ENCODE assay signal across 10 cellular contexts in the genomic region with DNA sequence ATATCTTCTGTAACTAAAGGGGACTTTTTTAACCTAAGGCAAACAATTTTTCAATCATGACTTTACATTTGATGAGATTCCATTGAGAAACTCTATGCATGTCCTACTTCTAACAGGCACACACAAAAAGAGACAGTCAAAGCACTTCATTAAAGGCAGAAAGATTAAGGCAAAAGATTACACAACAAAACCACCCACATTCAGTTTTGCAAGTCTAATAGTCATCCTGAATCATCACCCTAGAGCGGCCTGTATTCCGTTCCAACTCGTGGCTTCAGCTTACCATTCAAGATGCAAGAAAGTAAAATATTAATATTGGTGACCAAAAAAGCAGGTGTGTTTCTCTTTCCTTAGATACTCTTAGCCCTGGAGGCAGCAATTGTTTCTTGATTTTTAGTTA.
DNase-seq lines count a peak whose midpoint lies in the region; ATAC-seq and TF ChIP-seq lines count a peak whose summit lies in the region.
"Had no signal": no experiment of that assay in that cellular context is flagged by ENCODE, and none has a peak within 500 bp of the region (broad histone marks: within the 10 kb centered on the region; RNA-seq: fewer than 3 reads in every experiment).

No MANE protein-coding gene starts in this region.

- intact Hi-C loops in upper lobe of right lung (cut with DNase I): no loop called here
- intact Hi-C loops in sigmoid colon (cut with DNase I): no loop called here

- H3K27ac ChIP-seq in upper lobe of right lung (no peak overlapping the region), sigmoid colon (no peak overlapping the region)

- H3K27me3 ChIP-seq in upper lobe of right lung (no peaks in the 10 kb centered on the region), sigmoid colon (no peaks in the 10 kb centered on the region)

- no peak for TF ChIP-seq EP300 in sigmoid colon (IDR thresholded peaks at IDR 0.05)

- H3K36me3 ChIP-seq in upper lobe of right lung (no peaks in the 10 kb centered on the region), sigmoid colon (no peaks in the 10 kb centered on the region)

- WGBS in sigmoid colon, 2 donors: 86% methylated on average over 3 of the region's 3 CpGs

- no peaks in the 10 kb centered on the region for H3K9me3 ChIP-seq in upper lobe of right lung
- peaks cover 0 to 1% (median 0%) of the 10 kb centered on the region in 4 donors for H3K9me3 ChIP-seq in sigmoid colon

- DNase-seq in stimulated activated CD4-positive, alpha-beta T cell treated with anti-CD3 and anti-CD28 coated beads, Interleukin-1b, Interleukin-23, amount 100 ng/mL, for 48 hours: peak; percentile 6
- no peak for DNase-seq in stimulated activated CD4-positive, alpha-beta T cell treated with anti-CD3 and anti-CD28 coated beads, Interleukin-2, amount 100 ng/mL, for 24 hours
- DNase-seq in RPMI7951 (ENCODE audit: low read depth): peak; percentile 95
- peak; percentile 96 for DNase-seq in fibroblast of mammary gland (ENCODE audit: low read depth)
- DNase-seq in upper lobe of right lung: no peak
- no peak for DNase-seq in GM20000 (ENCODE audit: low spot score)
- no peak for DNase-seq in G401 (ENCODE audit: low spot score)
- DNase-seq in sigmoid colon: no peak
- DNase-seq: activated naive CD4-positive, alpha-beta T cell treated with anti-CD3 and anti-CD28 coated beads, Interleukin-2, amount 10 ng/mL, durations not matched to agents 7 days and 5 days; NCI-H345 had no signal

- peak; percentile 62 for ATAC-seq in upper lobe of right lung

- H3K4me1 ChIP-seq in upper lobe of right lung (no peaks in the 10 kb centered on the region), sigmoid colon (no peaks in the 10 kb centered on the region)

- TF ChIP-seq CTCF in fibroblast of mammary gland (conservative IDR thresholded peaks at IDR 0.05; ENCODE audit: control insufficient read depth, insufficient read depth, low read depth, low read length) (no peak), upper lobe of right lung (IDR thresholded peaks at IDR 0.05) (no peak), GM20000 (IDR thresholded peaks at IDR 0.05; ENCODE audit: extremely low read depth, missing control alignments) (no peak), sigmoid colon (IDR thresholded peaks at IDR 0.05) (no peak)

- in situ Hi-C loops in G401 (cut with HindIII; ENCODE audit: low sequenced_read_pairs): loop anchor here (5.0 kb wide), 1 partner anchor 32 kb away; no protein-coding TSS in a partner anchor

- H3K4me3 ChIP-seq in fibroblast of mammary gland (ENCODE audit: control insufficient read depth, low read depth, low read length) (no peak overlapping the region), upper lobe of right lung (no peak overlapping the region), sigmoid colon (no peak overlapping the region)

- no peak for TF ChIP-seq POLR2A in sigmoid colon (IDR thresholded peaks at IDR 0.05)

Comparison
In these comparisons a context has a peak if more than half of its experiments do, and no peak if none do; other contexts are left out.
1. DNase-seq: peak in stimulated activated CD4-positive, alpha-beta T cell treated with anti-CD3 and anti-CD28 coated beads, Interleukin-1b, Interleukin-23, amount 100 ng/mL, for 48 hours (single experiment), RPMI7951 (single experiment) and fibroblast of mammary gland (single experiment); none in stimulated activated CD4-positive, alpha-beta T cell treated with anti-CD3 and anti-CD28 coated beads, Interleukin-2, amount 100 ng/mL, for 24 hours (0 of 2), upper lobe of right lung (single experiment), GM20000 (single experiment), G401 (single experiment) and sigmoid colon (single experiment).